ENCODE assay signal across 15 cellular contexts in genomic region chr7:30970594-30971094, GRCh38. TPM values are rescaled to one million over a fixed set of nuclear protein-coding genes. Genes with fewer than 3 reads are reported as not detected.
DNase-seq lines count a peak whose midpoint lies in the region; ATAC-seq, FAIRE-seq and TF ChIP-seq lines count a peak whose summit lies in the region.
"Had no signal": no experiment of that assay in that cellular context is flagged by ENCODE, and none has a peak within 500 bp of the region (broad histone marks: within the 10 kb centered on the region; RNA-seq: fewer than 3 reads in every experiment).

No MANE protein-coding gene starts in this region.

- no peaks in the 10 kb centered on the region for H3K36me3 ChIP-seq in K562 (ENCODE audit: control insufficient read depth, insufficient read depth, low read length)
- H3K36me3 ChIP-seq in CD4-positive, alpha-beta memory T cell (ENCODE audit: insufficient read depth, low read length) = no peaks in the 10 kb centered on the region
- H3K36me3 ChIP-seq: MG63, transverse colon had no signal

- H3K9me3 Mint-ChIP-seq in CD4-positive, alpha-beta memory T cell = no peaks in the 10 kb centered on the region
- H3K9me3 Mint-ChIP-seq: activated B cell treated with CpG ODN at 0.5 μM for 24 hours had no signal

- no peaks in the 10 kb centered on the region for H3K79me2 ChIP-seq in K562 (ENCODE audit: control insufficient read depth, insufficient read depth, low read length)

- H3K4me1 Mint-ChIP-seq in CD4-positive, alpha-beta memory T cell = peaks cover 0 to 2% (median 0%) of the 10 kb centered on the region in 4 donors

- POLR2A ChIA-PET in K562 (lab: Yijun Ruan, JAX) = interaction anchor here (0.6 to 1.7 kb wide), 5 partner anchors 24 to 171 kb away, joined by 3 to 4 read pairs (median 3); no protein-coding TSS in a partner anchor
- POLR2A ChIA-PET in CD4-positive, alpha-beta memory T cell (lab: Charles Lee; ENCODE audit: partially characterized antibody) = no interaction called here

- FAIRE-seq in K562 (lab: Jason Lieb, UNC) = no peak
- FAIRE-seq: frontal cortex had no signal

- H3K27ac Mint-ChIP-seq in CD4-positive, alpha-beta memory T cell = no peak overlapping the region
- H3K27ac Mint-ChIP-seq: activated B cell treated with CpG ODN at 0.5 μM for 24 hours had no signal

- TF ChIP-seq EP300 in K562 (IDR thresholded peaks at IDR 0.05; ENCODE audit: low read length) = no peak

- no peak for TF ChIP-seq CTCF in K562 (IDR thresholded peaks at IDR 0.05 in 2 of 3, conservative IDR thresholded peaks at IDR 0.05 in 1 of 3; ENCODE audit: insufficient read depth in 2 of 3, low read depth in 1 of 3, low read length in 3 of 3)

- H3K4me1 ChIP-seq in K562 (replicated peaks in 1 of 2; ENCODE audit: control insufficient read depth in 2 of 2, insufficient read depth in 2 of 2, low read length in 2 of 2) = peaks cover 3 to 19% of the 10 kb centered on the region in 2 experiments; a peak in 4 of 5 replicates
- no peaks in the 10 kb centered on the region for H3K4me1 ChIP-seq in CD4-positive, alpha-beta memory T cell (ENCODE audit: insufficient read depth, low read length)

- H3K4me2 ChIP-seq in K562 (ENCODE audit: insufficient read depth, low read length) = no peak overlapping the region

- no peaks in the 10 kb centered on the region for H3K36me3 Mint-ChIP-seq in CD4-positive, alpha-beta memory T cell

- no peaks in the 10 kb centered on the region for H3K9me3 ChIP-seq in K562 (replicated peaks; ENCODE audit: control insufficient read depth, insufficient read depth, low read depth, low read length)
- H3K9me3 ChIP-seq in CD4-positive, alpha-beta memory T cell (ENCODE audit: control insufficient read depth in 1 of 2, low read length in 2 of 2) = no peaks in the 10 kb centered on the region
- H3K9me3 ChIP-seq: MG63, transverse colon had no signal

- in situ Hi-C loops in K562 (cut with MboI) = loop anchor here (5.0 kb wide), 1 partner anchor 78 kb away; no protein-coding TSS in a partner anchor

- CTCF ChIA-PET in K562 (lab: Yijun Ruan, JAX; ENCODE audit: low intra/inter-chr PET ratio) = no interaction called here
- CTCF ChIA-PET in CD4-positive, alpha-beta memory T cell (lab: Charles Lee; ENCODE audit: partially characterized antibody) = interaction anchor here (1.3 to 9.1 kb wide), 2 partner anchors 10 to 12 kb away, joined by 4 to 83 read pairs; no protein-coding TSS in a partner anchor

- DNase-seq in NCI-H748 (lab: John Stamatoyannopoulos, UW; ENCODE audit: unreplicated experiment) (peak; percentile 29), NCI-H748 treated with DMSO at 0.1 percent for 48 hours (lab: John Stamatoyannopoulos, UW) (no peak), K562 (ENCODE audit: extremely low read depth in 1 of 4, low spot score in 3 of 4) (no peak), posterior vena cava (ENCODE audit: low spot score) (peak; percentile 35), NCI-H2196 treated with DMSO at 0.1 percent for 48 hours (lab: John Stamatoyannopoulos, UW; ENCODE audit: unreplicated experiment) (no peak), NCI-H2196 (lab: John Stamatoyannopoulos, UW; ENCODE audit: unreplicated experiment) (no peak)
- DNase-seq in CD4-positive, alpha-beta memory T cell = no peak
- DNase-seq: activated B cell treated with CpG ODN at 0.5 μM for 24 hours; DMS79 treated with DMSO at 0.1 percent for 48 hours; MG63; stimulated activated CD4-positive, alpha-beta T cell treated with anti-CD3 and anti-CD28 coated beads, Interleukin-12 subunit alpha, Interleukin-12 subunit beta, amount 100 ng/mL, for 4 hours; transverse colon had no signal

- no peak overlapping the region for H3K9ac ChIP-seq in K562 (ENCODE audit: insufficient read depth in 1 of 2, low read depth in 2 of 2, low read length in 2 of 2)

- ATAC-seq in HG03432 (IDR thresholded peaks at IDR 0.05; ENCODE audit: unreplicated experiment) (peak; percentile 32), K562 (peak; percentile 28; the same call in 1 of the 3 replicates)

- 5% methylated on average over 6 of the region's 6 CpGs for WGBS in K562 (ENCODE audit: insufficient coverage, low coverage, missing lambda C conversion rate)

- H2AFZ ChIP-seq in K562 (ENCODE audit: low read depth, low read length) = no peak overlapping the region

- no TSS peak for BruUV-seq in K562 (replicated peaks; lab: Mats Ljungman, UMichigan)

- intact Hi-C loops in K562 (cut with micrococcal nuclease) = loop anchor here (10.0 kb wide), 1 partner anchor 76 kb away; no protein-coding TSS in a partner anchor
- intact Hi-C loops in posterior vena cava (cut with DNase I) = loop anchor here in 1 of 2 donors (10.0 kb wide), 1 partner anchor 166 kb away; no protein-coding TSS in a partner anchor
- intact Hi-C loops in CD4-positive, alpha-beta memory T cell (cut with micrococcal nuclease) = no loop called here

- peaks cover 16 to 30% of the 10 kb centered on the region in 2 donors for H3K27me3 Mint-ChIP-seq in CD4-positive, alpha-beta memory T cell

- no peak overlapping the region for H3K4me3 ChIP-seq in K562
- no peak overlapping the region for H3K4me3 ChIP-seq in CD4-positive, alpha-beta memory T cell (ENCODE audit: low read length in 2 of 2)
- H3K4me3 ChIP-seq: MG63, SK-N-MC, transverse colon had no signal

- H3K4me3 Mint-ChIP-seq in CD4-positive, alpha-beta memory T cell = no peak overlapping the region
- H3K4me3 Mint-ChIP-seq: activated B cell treated with CpG ODN at 0.5 μM for 24 hours had no signal

- H3K27me3 ChIP-seq in K562 (ENCODE audit: control insufficient read depth in 2 of 2, insufficient read depth in 2 of 2, low read length in 2 of 2) = peaks cover 5 to 42% of the 10 kb centered on the region in 2 experiments; a peak in 3 of 5 replicates
- H3K27me3 ChIP-seq in CD4-positive, alpha-beta memory T cell (ENCODE audit: insufficient read depth, low read length) = no peaks in the 10 kb centered on the region
- H3K27me3 ChIP-seq: MG63, transverse colon had no signal

- no peaks in the 10 kb centered on the region for H3K9me1 ChIP-seq in K562 (ENCODE audit: control insufficient read depth, insufficient read depth, low read length)

- no peak for TF ChIP-seq RAD21 in K562 (CRISPR knock-in tag; conservative IDR thresholded peaks at IDR 0.05 in 1 of 2, IDR thresholded peaks at IDR 0.05 in 1 of 2)

- TF ChIP-seq POLR2A in K562 (conservative IDR thresholded peaks at IDR 0.05) = no peak

- no peaks in the 10 kb centered on the region for H4K20me1 ChIP-seq in K562 (replicated peaks; ENCODE audit: control insufficient read depth, insufficient read depth, low read length)

- no peak overlapping the region for H3K27ac ChIP-seq in K562 (ENCODE audit: extremely low read depth, low read depth, low read length)
- H3K27ac ChIP-seq in CD4-positive, alpha-beta memory T cell (ENCODE audit: low read depth, low read length) = no peak overlapping the region
- H3K27ac ChIP-seq: SK-N-MC, transverse colon had no signal

TF ChIP-seq in K562, 482 proteins besides CTCF, POLR2A, EP300 and RAD21:
- TF ChIP-seq MIER1 (IDR thresholded peaks at IDR 0.05; ENCODE audit: low read depth) = 0 out of 2 replicates have a peak, but pooled peaks have one; percentile 36
- peak; percentile 71; the same call in 1 of the 2 replicates for TF ChIP-seq EHMT2 (IDR thresholded peaks at IDR 0.05)
- TF ChIP-seq ZNF586 (CRISPR knock-in tag; conservative IDR thresholded peaks at IDR 0.05) = no peak
- no peak for TF ChIP-seq ETV6 (IDR thresholded peaks at IDR 0.05; ENCODE audit: borderline replicate concordance in 1 of 2, low read depth in 2 of 2, low read length in 1 of 2)
- TF ChIP-seq ETV6 (CRISPR knock-in tag; IDR thresholded peaks at IDR 0.05; ENCODE audit: borderline replicate concordance) = no peak

RNA-seq across cellular contexts. Expression of gene GHRHR, which starts 6.9 kb away (rescaled TPM):
- total RNA-seq in K562 (2011; cell fraction: chromatin; rRNA removed; ENCODE audit: low replicate concordance) = not detected in 2 replicates
- total RNA-seq in K562 (2011; cell fraction: nucleolus; rRNA removed) = not detected in 2 replicates
- total RNA-seq in K562 (2011; cell fraction: nucleoplasm; rRNA removed) = not detected in 2 replicates
- total RNA-seq in K562 (2014; rRNA removed) (0.61 TPM in 1 of 2 replicates, not detected in the other), K562 (2014; rRNA removed; fragmentation: Illumina TruSeq; extraction: Trizol) (not detected in 2 replicates), K562 (2015; rRNA removed; fragmentation: Illumina TruSeq; extraction: Trizol) (not detected in 2 replicates), K562 (2021) (not detected in 2 replicates), posterior vena cava (1 to 10 TPM in 1 of 2 donors, not detected in 1; 1.2 TPM)
- polyA plus RNA-seq in K562 (2011; rRNA removed) (not detected in 2 replicates), K562 (2014; fragmentation: Illumina TruSeq; extraction: Trizol) (not detected in 2 replicates), K562 (2014; fragmentation: Nextera tagmentation; extraction: Ambion mirVana) (not detected), K562 (2014; rRNA removed) (not detected in 2 replicates)
- polyA plus RNA-seq in K562 (2011; cell fraction: cytosol; rRNA removed) = not detected in 2 replicates
- 0.25 TPM in 1 of 2 replicates, not detected in the other for polyA plus RNA-seq in K562 (2011; cell fraction: nucleus; rRNA removed)
- polyA plus RNA-seq in K562 (2012) = not detected in 2 replicates
- not detected in 2 replicates for polyA minus RNA-seq in K562 (2011; rRNA and poly(A)+ RNA removed)
- polyA minus RNA-seq in K562 (2011; cell fraction: cytosol; rRNA and poly(A)+ RNA removed) = not detected in 2 replicates
- not detected in 2 replicates for polyA minus RNA-seq in K562 (2011; cell fraction: nucleus; rRNA and poly(A)+ RNA removed)
- not detected for total RNA-seq in CD4-positive, alpha-beta memory T cell
- not detected for polyA plus RNA-seq in CD4-positive, alpha-beta memory T cell
- total RNA-seq: activated B cell treated with CpG ODN at 0.5 μM for 24 hours, frontal cortex, transverse colon had no signal

RNA-seq across cellular contexts. Expression of gene AQP1, which starts 59.0 kb away (rescaled TPM):
- 3.5 and 8.8 TPM in 2 replicates for total RNA-seq in K562 (2011; cell fraction: chromatin; rRNA removed; ENCODE audit: low replicate concordance)
- 9.5 and 9.6 TPM in 2 replicates for total RNA-seq in K562 (2011; cell fraction: nucleolus; rRNA removed)
- total RNA-seq in K562 (2011; cell fraction: nucleoplasm; rRNA removed) = 8.4 and 15.0 TPM in 2 replicates
- total RNA-seq in K562 (2014; rRNA removed) (3.1 and 9.0 TPM in 2 replicates), K562 (2014; rRNA removed; fragmentation: Illumina TruSeq; extraction: Trizol) (2.8 and 4.1 TPM in 2 replicates), K562 (2015; rRNA removed; fragmentation: Illumina TruSeq; extraction: Trizol) (3.6 and 4.2 TPM in 2 replicates), K562 (2021) (6.7 and 6.9 TPM in 2 replicates), posterior vena cava (100 to 1,000 TPM; 388 to 422 TPM)
- polyA plus RNA-seq in K562 (2011; rRNA removed) (8.7 and 12.6 TPM in 2 replicates), K562 (2014; fragmentation: Illumina TruSeq; extraction: Trizol) (7.8 and 8.6 TPM in 2 replicates), K562 (2014; fragmentation: Nextera tagmentation; extraction: Ambion mirVana) (under 1 TPM; 0.18 to 0.45 TPM), K562 (2014; rRNA removed) (5.4 and 6.7 TPM in 2 replicates)
- 8.5 and 20.6 TPM in 2 replicates for polyA plus RNA-seq in K562 (2011; cell fraction: cytosol; rRNA removed)
- polyA plus RNA-seq in K562 (2011; cell fraction: nucleus; rRNA removed) = 12.3 and 20.4 TPM in 2 replicates
- 3.2 and 4.3 TPM in 2 replicates for polyA plus RNA-seq in K562 (2012)
- polyA minus RNA-seq in K562 (2011; rRNA and poly(A)+ RNA removed) = 6.1 and 10.7 TPM in 2 replicates
- polyA minus RNA-seq in K562 (2011; cell fraction: cytosol; rRNA and poly(A)+ RNA removed) = 3.5 and 6.3 TPM in 2 replicates
- polyA minus RNA-seq in K562 (2011; cell fraction: nucleus; rRNA and poly(A)+ RNA removed) = 2.7 and 2.8 TPM in 2 replicates
- not detected for total RNA-seq in CD4-positive, alpha-beta memory T cell
- polyA plus RNA-seq in CD4-positive, alpha-beta memory T cell = not detected

Comparison
In these comparisons a context has a peak if more than half of its experiments do, and no peak if none do; other contexts are left out.
1. DNase-seq: peak in NCI-H748 (single experiment) and posterior vena cava (single experiment); none in NCI-H748 treated with DMSO at 0.1 percent for 48 hours (single experiment), K562 (0 of 4), NCI-H2196 treated with DMSO at 0.1 percent for 48 hours (single experiment), CD4-positive, alpha-beta memory T cell (0 of 5) and NCI-H2196 (single experiment).
2. RNA of gene AQP1, which starts 59.0 kb away (total RNA-seq): 388 to 422 TPM in posterior vena cava; 2.8 to 15.0 TPM in K562 and not detected in CD4-positive, alpha-beta memory T cell; every median in the first group is over 10 times any median in the second.